In genomic region chr20:48236001-48236400, GRCh38 we compare ENCODE assay signal across 14 cellular contexts.
"Had no signal": no experiment of that assay in that cellular context is flagged by ENCODE, and none has a peak within 500 bp of the region (broad histone marks: within the 10 kb centered on the region; RNA-seq: fewer than 3 reads in every experiment).

No MANE protein-coding gene starts in this region.

- H3K4me3 ChIP-seq: lung, thoracic aorta had no signal

- ATAC-seq: activated CD4-positive, CD25-positive, alpha-beta regulatory T cell treated with anti-CD3 and anti-CD28 coated beads, Interleukin-2, amount 50 U/mL, for 24 hours; left cardiac atrium; natural killer cell; stimulated activated naive CD8-positive, alpha-beta T cell treated with anti-CD3 and anti-CD28 coated beads, Interleukin-15, amount 100 ng/mL, for 72 hours had no signal

- DNase-seq: activated CD4-positive, alpha-beta T cell treated with anti-CD3 and anti-CD28 coated beads, Interleukin-2, amount 50 U/mL, for 4 hours; activated T-cell treated with anti-CD3 and anti-CD28 coated beads, Interleukin-2, amount 50 U/mL, for 1 hour; cortex of kidney; effector CD8-positive, alpha-beta T cell; erythroblast; left cardiac atrium; natural killer cell; occipital lobe; stimulated activated CD4-positive, alpha-beta T cell treated with anti-CD3 and anti-CD28 coated beads, Interleukin-15, amount 100 ng/mL, for 24 hours; stimulated activated CD4-positive, alpha-beta T cell treated with anti-CD3 and anti-CD28 coated beads, Interleukin-4, amount 100 ng/mL, for 24 hours; stimulated activated naive CD8-positive, alpha-beta T cell treated with anti-CD3 and anti-CD28 coated beads, Interleukin-15, amount 100 ng/mL, for 72 hours had no signal

- H3K36me3 ChIP-seq: thoracic aorta had no signal

- H3K9me3 ChIP-seq: thoracic aorta had no signal

- H3K27ac ChIP-seq: thoracic aorta had no signal
